In the genomic region with DNA sequence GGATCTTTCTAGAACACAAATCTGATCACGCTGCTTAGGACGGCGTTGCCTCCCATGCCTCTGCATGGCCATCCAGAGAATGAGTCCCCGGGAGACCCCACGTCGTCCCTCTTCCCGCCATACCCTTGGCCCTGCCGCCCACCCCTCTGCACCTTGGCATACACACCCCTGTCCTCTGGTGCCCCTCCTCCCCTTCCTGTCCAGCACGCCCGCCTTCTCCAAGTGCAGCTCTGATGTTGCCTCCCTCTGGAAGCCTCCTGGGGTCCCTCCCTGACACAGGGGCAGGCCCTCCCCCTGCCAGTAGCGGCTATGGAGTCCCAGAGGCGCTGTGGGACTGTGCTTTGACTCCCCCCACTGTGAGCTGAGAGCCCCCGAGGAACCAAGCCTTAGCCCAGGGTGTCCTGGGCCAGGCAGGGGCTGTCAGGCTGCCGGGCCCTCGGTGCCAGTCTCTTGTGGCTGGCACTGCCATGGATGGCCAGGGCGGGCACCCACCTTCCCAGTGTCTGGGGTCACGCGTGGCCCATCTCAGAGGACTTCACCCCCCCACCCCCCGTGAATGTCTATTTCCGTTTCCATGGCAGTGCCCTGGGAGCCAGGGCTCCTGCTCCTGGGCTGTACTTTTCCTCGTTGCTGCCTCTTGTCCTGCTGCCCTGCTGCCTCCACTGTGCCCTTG, we compare ENCODE assay signal across 21 cellular contexts.
"Had no signal": no experiment of that assay in that cellular context is flagged by ENCODE, and none has a peak within 500 bp of the region (broad histone marks: within the 10 kb centered on the region; RNA-seq: fewer than 3 reads in every experiment).

No MANE protein-coding gene starts in this region.

- H3K9me3 Mint-ChIP-seq: nephron; stimulated activated memory B cell treated with anti-CD40 and anti-IgM and Interleukin-4, amounts not matched to agents 10 μg/mL and 1 μg/mL and 100 μg/mL, for 72 hours; stimulated activated naive CD8-positive, alpha-beta T cell treated with anti-CD3 and anti-CD28 coated beads, Interleukin-15, amount 100 ng/mL, for 72 hours had no signal

- H3K4me3 Mint-ChIP-seq: naive B cell; nephron; stimulated activated memory B cell treated with anti-CD40 and anti-IgM and Interleukin-4, amounts not matched to agents 10 μg/mL and 1 μg/mL and 100 μg/mL, for 72 hours; stimulated activated naive CD8-positive, alpha-beta T cell treated with anti-CD3 and anti-CD28 coated beads, Interleukin-15, amount 100 ng/mL, for 72 hours had no signal

- H3K4me2 ChIP-seq: hepatocyte, smooth muscle cell had no signal

- H3K4me3 ChIP-seq: esophagus squamous epithelium, hepatocyte, lung, ovary, right atrium auricular region, smooth muscle cell, testis, tibial nerve, upper lobe of right lung, vagina had no signal

- H3K79me2 ChIP-seq: hepatocyte had no signal

- ATAC-seq: left colon; stimulated activated memory B cell treated with anti-CD40 and anti-IgM and Interleukin-4, amounts not matched to agents 10 μg/mL and 1 μg/mL and 100 μg/mL, for 72 hours; stimulated activated naive CD8-positive, alpha-beta T cell treated with anti-CD3 and anti-CD28 coated beads, Interleukin-15, amount 100 ng/mL, for 72 hours; upper lobe of right lung had no signal

- H3K4me1 Mint-ChIP-seq: stimulated activated memory B cell treated with anti-CD40 and anti-IgM and Interleukin-4, amounts not matched to agents 10 μg/mL and 1 μg/mL and 100 μg/mL, for 72 hours; stimulated activated naive CD8-positive, alpha-beta T cell treated with anti-CD3 and anti-CD28 coated beads, Interleukin-15, amount 100 ng/mL, for 72 hours had no signal

- DNase-seq: effector memory CD4-positive, alpha-beta T cell; esophagus squamous epithelium; foreskin fibroblast; left colon; left ventricle myocardium superior; mesendoderm; naive B cell; stimulated activated CD4-positive, alpha-beta T cell treated with anti-CD3 and anti-CD28 coated beads, Interleukin-4, amount 100 ng/mL, for 24 hours; stimulated activated naive CD8-positive, alpha-beta T cell treated with anti-CD3 and anti-CD28 coated beads, Interleukin-15, amount 100 ng/mL, for 72 hours; testis; upper lobe of right lung had no signal

- H3K27ac ChIP-seq: epithelial cell of prostate, hepatocyte, ovary, testis, upper lobe of right lung, vagina had no signal

- H3K27ac Mint-ChIP-seq: nephron; stimulated activated memory B cell treated with anti-CD40 and anti-IgM and Interleukin-4, amounts not matched to agents 10 μg/mL and 1 μg/mL and 100 μg/mL, for 72 hours; stimulated activated naive CD8-positive, alpha-beta T cell treated with anti-CD3 and anti-CD28 coated beads, Interleukin-15, amount 100 ng/mL, for 72 hours had no signal

- H3K36me3 Mint-ChIP-seq: stimulated activated memory B cell treated with anti-CD40 and anti-IgM and Interleukin-4, amounts not matched to agents 10 μg/mL and 1 μg/mL and 100 μg/mL, for 72 hours had no signal

- H2AFZ ChIP-seq: hepatocyte had no signal

- H3K27me3 ChIP-seq: hepatocyte, ovary, right atrium auricular region, testis, tibial nerve, upper lobe of right lung, vagina had no signal

- H3K36me3 ChIP-seq: esophagus squamous epithelium, ovary, right atrium auricular region, tibial nerve, upper lobe of right lung, vagina had no signal

- H3K9me3 ChIP-seq: esophagus squamous epithelium, ovary, right atrium auricular region, testis, tibial nerve, upper lobe of right lung, vagina had no signal
